ENCODE assay signal across 30 cellular contexts in genomic region chr5:53475320-53475719, GRCh38. TPM values are rescaled to one million over a fixed set of nuclear protein-coding genes. Genes with fewer than 3 reads are reported as not detected.
"Had no signal": no experiment of that assay in that cellular context is flagged by ENCODE, and none has a peak within 500 bp of the region (broad histone marks: within the 10 kb centered on the region; RNA-seq: fewer than 3 reads in every experiment).

No MANE protein-coding gene starts in this region.

- H3K27me3 ChIP-seq: neural progenitor cell, ovary, thyroid gland, tibial nerve, upper lobe of left lung, vagina had no signal

- H3K4me1 ChIP-seq: parathyroid adenoma, psoas muscle, thyroid gland had no signal

- H3K36me3 ChIP-seq: neural progenitor cell, ovary, spleen, stomach, thoracic aorta, thyroid gland, tibial nerve, upper lobe of left lung, vagina had no signal

- H3K27ac Mint-ChIP-seq: natural killer cell; nephron; neural progenitor cell; progenitor cell of endocrine pancreas; stimulated activated effector memory CD8-positive, alpha-beta T cell treated with anti-CD3 and anti-CD28 coated beads, Interleukin-12 subunit alpha, Interleukin-12 subunit beta, amount 100 ng/mL, for 72 hours; stimulated activated naive B cell treated with anti-CD40 and anti-IgM and Interleukin-4, amounts not matched to agents 10 μg/mL and 1 μg/mL and 100 μg/mL, for 72 hours; stimulated activated naive CD8-positive, alpha-beta T cell treated with anti-CD3 and anti-CD28 coated beads, Interleukin-15, Interleukin-2, amounts not matched to agents 100 ng/mL and 50 ng/mL, for 24 hours had no signal

- ATAC-seq: natural killer cell; psoas muscle; right cardiac atrium; sciatic nerve; stimulated activated effector memory CD8-positive, alpha-beta T cell treated with anti-CD3 and anti-CD28 coated beads, Interleukin-12 subunit alpha, Interleukin-12 subunit beta, amount 100 ng/mL, for 72 hours; stimulated activated naive B cell treated with anti-CD40 and anti-IgM and Interleukin-4, amounts not matched to agents 10 μg/mL and 1 μg/mL and 100 μg/mL, for 72 hours had no signal

- H2AFZ ChIP-seq: neural progenitor cell, parathyroid adenoma had no signal

- H3K9me3 ChIP-seq: ovary, psoas muscle, spleen, stomach, thoracic aorta, thyroid gland, tibial nerve, upper lobe of left lung, vagina had no signal

- H3K4me3 Mint-ChIP-seq: natural killer cell; nephron; neural progenitor cell; stimulated activated effector memory CD8-positive, alpha-beta T cell treated with anti-CD3 and anti-CD28 coated beads, Interleukin-12 subunit alpha, Interleukin-12 subunit beta, amount 100 ng/mL, for 72 hours; stimulated activated naive B cell treated with anti-CD40 and anti-IgM and Interleukin-4, amounts not matched to agents 10 μg/mL and 1 μg/mL and 100 μg/mL, for 72 hours; stimulated activated naive CD8-positive, alpha-beta T cell treated with anti-CD3 and anti-CD28 coated beads, Interleukin-15, Interleukin-2, amounts not matched to agents 100 ng/mL and 50 ng/mL, for 24 hours had no signal

- H3K4me2 ChIP-seq: neural progenitor cell, smooth muscle cell had no signal

- H3K4me3 ChIP-seq: neural progenitor cell, ovary, psoas muscle, skin epidermis, smooth muscle cell, spleen, stomach, thoracic aorta, thyroid gland, tibial nerve, upper lobe of left lung, vagina had no signal

- DNase-seq: natural killer cell; occipital lobe; ovary; posterior cingulate gyrus; psoas muscle; right cardiac atrium; spleen; stimulated activated CD4-positive, alpha-beta T cell treated with anti-CD3 and anti-CD28 coated beads, Interleukin-12 subunit alpha, Interleukin-12 subunit beta, amount 100 ng/mL, for 4 hours; stimulated activated CD4-positive, alpha-beta T cell treated with anti-CD3 and anti-CD28 coated beads, Interleukin-1b, Interleukin-23, amount 100 ng/mL, for 48 hours; stimulated activated CD4-positive, alpha-beta T cell treated with anti-CD3 and anti-CD28 coated beads, Interleukin-2, amount 100 ng/mL, for 48 hours; stimulated activated CD4-positive, alpha-beta T cell treated with anti-CD3 and anti-CD28 coated beads, Interleukin-4, amount 100 ng/mL, for 24 hours; stimulated activated naive B cell treated with anti-CD40 and anti-IgM and Interleukin-4, amounts not matched to agents 10 μg/mL and 1 μg/mL and 100 μg/mL, for 72 hours; stimulated activated naive CD4-positive, alpha-beta T cell treated with Interleukin-2 at 50 U/mL for 16 hours; stomach; thyroid gland; trophoblast cell; upper lobe of left lung had no signal

- H3K36me3 Mint-ChIP-seq: neural progenitor cell; stimulated activated effector memory CD8-positive, alpha-beta T cell treated with anti-CD3 and anti-CD28 coated beads, Interleukin-12 subunit alpha, Interleukin-12 subunit beta, amount 100 ng/mL, for 72 hours had no signal

- FAIRE-seq: urothelium cell line had no signal

- H3K9me3 Mint-ChIP-seq: natural killer cell; nephron; stimulated activated effector memory CD8-positive, alpha-beta T cell treated with anti-CD3 and anti-CD28 coated beads, Interleukin-12 subunit alpha, Interleukin-12 subunit beta, amount 100 ng/mL, for 72 hours; stimulated activated naive B cell treated with anti-CD40 and anti-IgM and Interleukin-4, amounts not matched to agents 10 μg/mL and 1 μg/mL and 100 μg/mL, for 72 hours; stimulated activated naive CD8-positive, alpha-beta T cell treated with anti-CD3 and anti-CD28 coated beads, Interleukin-15, Interleukin-2, amounts not matched to agents 100 ng/mL and 50 ng/mL, for 24 hours had no signal

- H3K9ac ChIP-seq: neural progenitor cell, parathyroid adenoma had no signal

- H3K79me2 ChIP-seq: parathyroid adenoma had no signal

- H3K27ac ChIP-seq: neural progenitor cell, ovary, parathyroid adenoma, psoas muscle, skin epidermis, spleen, stomach, thoracic aorta, thyroid gland, tibial nerve, upper lobe of left lung, vagina had no signal

RNA-seq across cellular contexts. Expression of gene FST, which starts 5.1 kb away (rescaled TPM):
- total RNA-seq: natural killer cell had no signal
